Comparison of ENCODE assay signal across 10 cellular contexts in genomic region chr10:35613597-35614226, GRCh38. TPM values are rescaled to one million over a fixed set of nuclear protein-coding genes. Genes with fewer than 3 reads are reported as not detected.
A peak's percentile ranks its signal among the peaks of the same experiment; 100 is the strongest.
DNase-seq lines count a peak whose midpoint lies in the region; ATAC-seq and TF ChIP-seq lines count a peak whose summit lies in the region.
"Had no signal": no experiment of that assay in that cellular context is flagged by ENCODE, and none has a peak within 500 bp of the region (broad histone marks: within the 10 kb centered on the region; RNA-seq: fewer than 3 reads in every experiment).

No MANE protein-coding gene starts in this region.

- H3K27ac Mint-ChIP-seq in Caco-2 (ENCODE audit: unreplicated experiment), result no peak overlapping the region
- peak overlapping the region in 1 of 10 donors; percentile 84 for H3K27ac Mint-ChIP-seq in naive thymus-derived CD8-positive, alpha-beta T cell

- peaks cover 34% of the 10 kb centered on the region for H3K4me1 ChIP-seq in Caco-2
- H3K4me1 ChIP-seq in liver (ENCODE audit: control insufficient read depth in 4 of 4, insufficient read depth in 4 of 4, low read length in 3 of 4), result peaks cover 0 to 13% (median 7%) of the 10 kb centered on the region in 4 donors
- no peaks in the 10 kb centered on the region for H3K4me1 ChIP-seq in thyroid gland
- H3K4me1 ChIP-seq in spleen, result no peaks in the 10 kb centered on the region
- H3K4me1 ChIP-seq: tibial artery had no signal

- no peaks in the 10 kb centered on the region for H3K27me3 ChIP-seq in Caco-2 (replicated peaks; ENCODE audit: control insufficient read depth, insufficient read depth, low read length)
- H3K27me3 ChIP-seq in liver (ENCODE audit: control insufficient read depth in 4 of 4, insufficient read depth in 4 of 4, low read length in 3 of 4), result no peaks in the 10 kb centered on the region
- no peaks in the 10 kb centered on the region for H3K27me3 ChIP-seq in thyroid gland
- peaks cover 0 to 56% (median 1%) of the 10 kb centered on the region in 7 donors for H3K27me3 ChIP-seq in spleen (replicated peaks in 1 of 7)

- H3K36me3 ChIP-seq in Caco-2 (ENCODE audit: control insufficient read depth, insufficient read depth, low read length) (no peaks in the 10 kb centered on the region), liver (ENCODE audit: control insufficient read depth in 4 of 4, insufficient read depth in 3 of 4, low read depth in 1 of 4, low read length in 3 of 4) (no peaks in the 10 kb centered on the region), thyroid gland (no peaks in the 10 kb centered on the region), spleen (no peaks in the 10 kb centered on the region)
- H3K36me3 ChIP-seq: tibial artery had no signal

- POLR2A ChIA-PET in Caco-2 (lab: Charles Lee) (no interaction called here), GM10248 (lab: Yijun Ruan, JAX) (no interaction called here)
- POLR2A ChIA-PET in naive thymus-derived CD8-positive, alpha-beta T cell (lab: Charles Lee), result no interaction called here

- TF ChIP-seq RAD21 in liver (IDR thresholded peaks at IDR 0.05), result peak; percentile 67 to 79

- intact Hi-C loops in Caco-2 (cut with micrococcal nuclease; ENCODE audit: unreplicated experiment) (no loop called here), thyroid gland (cut with DNase I) (no loop called here), spleen (cut with DNase I; ENCODE audit: low total_unique reads) (no loop called here)

- H3K4me1 Mint-ChIP-seq in Caco-2 (ENCODE audit: low read depth, unreplicated experiment), result peaks cover 28% of the 10 kb centered on the region
- no peaks in the 10 kb centered on the region for H3K4me1 Mint-ChIP-seq in naive thymus-derived CD8-positive, alpha-beta T cell

- TF ChIP-seq POLR2A in thyroid gland (IDR thresholded peaks at IDR 0.05), result no peak
- TF ChIP-seq POLR2A in spleen (IDR thresholded peaks at IDR 0.05), result no peak

- H3K4me3 ChIP-seq in Caco-2 (ENCODE audit: low read depth, low read length) (no peak overlapping the region), liver (ENCODE audit: low read depth in 1 of 3, low read length in 3 of 3) (no peak overlapping the region), thyroid gland (replicated peaks in 1 of 3) (no peak overlapping the region), spleen (no peak overlapping the region)
- H3K4me3 ChIP-seq: tibial artery had no signal

- no peaks in the 10 kb centered on the region for H3K27me3 Mint-ChIP-seq in Caco-2 (ENCODE audit: insufficient read depth, unreplicated experiment)
- H3K27me3 Mint-ChIP-seq in naive thymus-derived CD8-positive, alpha-beta T cell, result peaks cover 14 to 63% (median 33%) of the 10 kb centered on the region in 5 donors

- no peaks in the 10 kb centered on the region for H3K36me3 Mint-ChIP-seq in Caco-2 (ENCODE audit: insufficient read depth, unreplicated experiment)
- peaks cover 0 to 6% (median 5%) of the 10 kb centered on the region in 3 donors for H3K36me3 Mint-ChIP-seq in naive thymus-derived CD8-positive, alpha-beta T cell

- no peak overlapping the region for H3K27ac ChIP-seq in liver (ENCODE audit: low read depth in 1 of 2, low read length in 2 of 2)
- no peak overlapping the region for H3K27ac ChIP-seq in thyroid gland
- no peak overlapping the region for H3K27ac ChIP-seq in spleen
- H3K27ac ChIP-seq: tibial artery had no signal

- H3K9me3 ChIP-seq in Caco-2, result peaks cover 14% of the 10 kb centered on the region; the same call in 1 of the 2 replicates
- no peaks in the 10 kb centered on the region for H3K9me3 ChIP-seq in liver (ENCODE audit: control insufficient read depth in 4 of 4, low read length in 3 of 4)
- H3K9me3 ChIP-seq in thyroid gland, result no peaks in the 10 kb centered on the region
- peaks cover 0 to 12% (median under 1%) of the 10 kb centered on the region in 8 donors for H3K9me3 ChIP-seq in spleen
- H3K9me3 ChIP-seq: tibial artery had no signal

- peaks cover 10% of the 10 kb centered on the region for H3K9me3 Mint-ChIP-seq in Caco-2 (ENCODE audit: unreplicated experiment)
- H3K9me3 Mint-ChIP-seq in naive thymus-derived CD8-positive, alpha-beta T cell, result peaks cover 0 to 7% (median 3%) of the 10 kb centered on the region in 9 donors

- 69% methylated on average over 8 of the region's 8 CpGs for WGBS in liver
- 51 to 55% methylated on average over 8 of the region's 8 CpGs for WGBS in thyroid gland, 2 donors
- 55 to 66% (median 59%) methylated on average over 8 of the region's 8 CpGs for WGBS in spleen, 5 donors

- H3K4me3 Mint-ChIP-seq in Caco-2 (ENCODE audit: unreplicated experiment), result no peak overlapping the region
- no peak overlapping the region for H3K4me3 Mint-ChIP-seq in naive thymus-derived CD8-positive, alpha-beta T cell

- no peak overlapping the region for H3K9ac ChIP-seq in liver (ENCODE audit: low read depth in 1 of 2, low read length in 2 of 2)

- DNase-seq in Caco-2 (peak in 1 of 2 experiments; percentile 30), HT1080 (ENCODE audit: low read depth) (peak; percentile 42), astrocyte of the hippocampus (ENCODE audit: low read depth, low spot score) (peak; percentile 31), thyroid gland (no peak), GM10248 (ENCODE audit: extremely low spot score) (no peak), spleen (no peak)
- DNase-seq in naive thymus-derived CD8-positive, alpha-beta T cell, result no peak
- DNase-seq: GF-D8, tibial artery had no signal

- peak; percentile 41 to 47 for TF ChIP-seq CTCF in Caco-2 (IDR thresholded peaks at IDR 0.05; ENCODE audit: insufficient read depth in 1 of 2, low read depth in 1 of 2, low read length in 1 of 2, severe bottlenecking in 1 of 2, unreplicated experiment in 1 of 2)
- peak; percentile 39 for TF ChIP-seq CTCF in liver (IDR thresholded peaks at IDR 0.05; ENCODE audit: low read depth, low read length, missing input control)
- TF ChIP-seq CTCF in thyroid gland (IDR thresholded peaks at IDR 0.05), result peak in 3 of 6 experiments; percentile 29 to 35 (median 34)
- TF ChIP-seq CTCF in GM10248 (IDR thresholded peaks at IDR 0.05; ENCODE audit: control extremely low read depth, extremely low read depth, low read depth, missing control alignments), result no peak
- TF ChIP-seq CTCF in spleen (IDR thresholded peaks at IDR 0.05 in 8 of 11, conservative IDR thresholded peaks at IDR 0.05 in 3 of 11), result peak in 5 of 11 experiments; percentile 15 to 35 (median 23)

- CTCF ChIA-PET in Caco-2 (lab: Charles Lee), result interaction anchor here (0.6 to 2.2 kb wide), 4 partner anchors 19 to 1166 kb away, joined by 3 to 14 read pairs (median 6); no protein-coding TSS in a partner anchor
- CTCF ChIA-PET in GM10248 (lab: Yijun Ruan, JAX), result interaction anchor here (0.7 to 1.7 kb wide), 5 partner anchors 19 to 1267 kb away, joined by 3 to 6 read pairs (median 4); no protein-coding TSS in a partner anchor

- ATAC-seq in naive thymus-derived CD8-positive, alpha-beta T cell, result no peak

- no TSS peak for BruUV-seq in Caco-2 (replicated peaks; lab: Mats Ljungman, UMichigan)

TF ChIP-seq in liver, 16 proteins besides CTCF, POLR2A, EP300 and RAD21:
- TF ChIP-seq, protein P1, sequence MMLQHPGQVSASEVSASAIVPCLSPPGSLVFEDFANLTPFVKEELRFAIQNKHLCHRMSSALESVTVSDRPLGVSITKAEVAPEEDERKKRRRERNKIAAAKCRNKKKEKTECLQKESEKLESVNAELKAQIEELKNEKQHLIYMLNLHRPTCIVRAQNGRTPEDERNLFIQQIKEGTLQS (IDR thresholded peaks at IDR 0.05), result no peak
- TF ChIP-seq, protein P2, sequence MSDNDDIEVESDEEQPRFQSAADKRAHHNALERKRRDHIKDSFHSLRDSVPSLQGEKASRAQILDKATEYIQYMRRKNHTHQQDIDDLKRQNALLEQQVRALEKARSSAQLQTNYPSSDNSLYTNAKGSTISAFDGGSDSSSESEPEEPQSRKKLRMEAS (IDR thresholded peaks at IDR 0.05), result no peak
- TF ChIP-seq YY1 (IDR thresholded peaks at IDR 0.05) (no peak), EGR1 (IDR thresholded peaks at IDR 0.05; ENCODE audit: low read depth in 2 of 2) (no peak), HNF4G (IDR thresholded peaks at IDR 0.05) (no peak), JUND (IDR thresholded peaks at IDR 0.05) (no peak)

RNA-seq across cellular contexts. Expression of gene GJD4, which starts 8.6 kb away (rescaled TPM):
- total RNA-seq in Caco-2 (2022) (0.18 TPM in 1 of 2 replicates, not detected in the other), liver (not detected), thyroid gland (not detected), spleen (not detected)
- not detected in 2 replicates for total RNA-seq in HT1080 (2014; rRNA removed; shearing (Covaris generic))
- not detected in 2 replicates for polyA plus RNA-seq in HT1080 (2015; cell fraction: cytosol; rRNA removed)
- 0.23 TPM in 1 of 2 replicates, not detected in the other for polyA plus RNA-seq in HT1080 (2015; cell fraction: nucleus; rRNA removed)
- polyA plus RNA-seq in liver (not detected), spleen (under 1 TPM in 2 of 3 donors, not detected in 1; 0.03 to 0.10 TPM)
- total RNA-seq in naive thymus-derived CD8-positive, alpha-beta T cell, result not detected
- not detected for polyA plus RNA-seq in naive thymus-derived CD8-positive, alpha-beta T cell

RNA-seq across cellular contexts. Expression of gene FZD8, which starts 28.4 kb away (rescaled TPM):
- total RNA-seq in Caco-2 (2022) (2.4 and 3.4 TPM in 2 replicates), liver (1 to 10 TPM; 3.5 to 5.4 TPM), thyroid gland (10 to 100 TPM; 12.4 to 21.5 (median 19.9) TPM), spleen (10 to 100 TPM in 6 of 7 donors, 1 to 10 TPM in 1; 8.0 to 37.6 (median 19.9) TPM)
- total RNA-seq in HT1080 (2014; rRNA removed; shearing (Covaris generic)), result 48.3 and 55.9 TPM in 2 replicates
- 13.9 and 15.4 TPM in 2 replicates for polyA plus RNA-seq in HT1080 (2015; cell fraction: cytosol; rRNA removed)
- 20.5 and 24.3 TPM in 2 replicates for polyA plus RNA-seq in HT1080 (2015; cell fraction: nucleus; rRNA removed)
- polyA plus RNA-seq in liver (1 to 10 TPM in 1 of 2 donors, under 1 TPM in 1; 0.25 to 2.4 TPM), spleen (1 to 10 TPM in 2 of 3 donors, under 1 TPM in 1; 0.93 to 4.1 (median 1.5) TPM)
- total RNA-seq in naive thymus-derived CD8-positive, alpha-beta T cell, result under 1 TPM; 0.60 to 0.63 TPM
- polyA plus RNA-seq in naive thymus-derived CD8-positive, alpha-beta T cell, result under 1 TPM in 1 of 3 donors, not detected in 2; 0.03 TPM

Comparison
In these comparisons a context has a peak if more than half of its experiments do, and no peak if none do; other contexts are left out.
1. DNase-seq: peak in HT1080 (single experiment) and astrocyte of the hippocampus (single experiment); none in thyroid gland (0 of 2), naive thymus-derived CD8-positive, alpha-beta T cell (0 of 10), GM10248 (single experiment) and spleen (single experiment).